ENCODE assay signal across 23 cellular contexts in the genomic region with DNA sequence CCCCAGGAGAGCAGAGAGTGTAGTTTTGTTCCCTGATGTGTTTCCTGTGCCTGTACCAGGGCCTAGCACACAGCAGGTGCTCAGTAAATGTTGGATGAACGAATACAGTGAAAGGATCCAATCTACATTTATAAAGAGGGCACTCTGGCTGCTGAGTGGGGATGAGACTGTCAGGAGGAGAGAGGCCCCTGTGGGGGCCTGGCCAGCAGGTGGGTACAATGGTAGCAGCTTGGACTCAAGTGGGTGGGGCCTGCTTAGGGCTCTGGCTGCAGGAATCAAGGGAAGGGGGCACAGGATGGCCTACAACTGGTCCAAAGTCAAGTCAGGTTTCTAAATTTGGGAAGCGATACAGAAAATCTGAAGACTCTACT.
DNase-seq lines count a peak whose midpoint lies in the region; ATAC-seq and TF ChIP-seq lines count a peak whose summit lies in the region.
"Had no signal": no experiment of that assay in that cellular context is flagged by ENCODE, and none has a peak within 500 bp of the region (broad histone marks: within the 10 kb centered on the region; RNA-seq: fewer than 3 reads in every experiment).

No MANE protein-coding gene starts in this region.

- peak overlapping the region in 1 of 3 donors; percentile 83 for H3K27ac Mint-ChIP-seq in IgD-negative memory B cell

- H3K36me3 ChIP-seq in iPS-20b (ENCODE audit: insufficient read depth, low read depth, low read length), result no peaks in the 10 kb centered on the region
- no peaks in the 10 kb centered on the region for H3K36me3 ChIP-seq in thyroid gland
- H3K36me3 ChIP-seq in ovary, result no peaks in the 10 kb centered on the region
- H3K36me3 ChIP-seq: right atrium auricular region had no signal

- TF ChIP-seq EP300 in ovary (IDR thresholded peaks at IDR 0.05), result no peak

- H3K27me3 Mint-ChIP-seq in IgD-negative memory B cell, result no peaks in the 10 kb centered on the region

- H3K4me1 Mint-ChIP-seq in IgD-negative memory B cell, result peaks cover 15 to 18% (median 17%) of the 10 kb centered on the region in 3 donors

- no peak for ATAC-seq in GM19452 (IDR thresholded peaks at IDR 0.05; ENCODE audit: unreplicated experiment)
- ATAC-seq in GM18909 (IDR thresholded peaks at IDR 0.05; ENCODE audit: poor library complexity, unreplicated experiment), result no peak
- ATAC-seq: body of pancreas had no signal

- peaks cover 27% of the 10 kb centered on the region for H3K4me1 ChIP-seq in iPS-20b (ENCODE audit: insufficient read depth, low read length)
- H3K4me1 ChIP-seq in thyroid gland, result peaks cover 19 to 35% of the 10 kb centered on the region in 2 donors
- peaks cover 6% of the 10 kb centered on the region for H3K4me1 ChIP-seq in ovary (ENCODE audit: insufficient read depth)

- peak overlapping the region in 3 of 4 donors; percentile 77 to 85 (median 78) for H3K4me3 Mint-ChIP-seq in IgD-negative memory B cell

- H3K9me3 Mint-ChIP-seq in IgD-negative memory B cell, result no peaks in the 10 kb centered on the region
- H3K9me3 Mint-ChIP-seq: T-helper 2 cell treated with Interferon-gamma antibody and Interleukin-4, amounts not matched to agents 5 μg/mL and 100 μg/mL, for 36 hours had no signal

- TF ChIP-seq POLR2A in thyroid gland (IDR thresholded peaks at IDR 0.05) (no peak), ovary (IDR thresholded peaks at IDR 0.05) (no peak)

- intact Hi-C loops in thyroid gland (cut with DNase I), result no loop called here
- intact Hi-C loops in ovary (cut with DNase I), result no loop called here

- no peaks in the 10 kb centered on the region for H3K36me3 Mint-ChIP-seq in IgD-negative memory B cell

- TF ChIP-seq CTCF in thyroid gland (IDR thresholded peaks at IDR 0.05) (no peak), ovary (IDR thresholded peaks at IDR 0.05) (no peak)

- H3K9me3 ChIP-seq in iPS-20b (ENCODE audit: insufficient read depth, low read depth, low read length), result no peaks in the 10 kb centered on the region
- H3K9me3 ChIP-seq in thyroid gland, result no peaks in the 10 kb centered on the region
- H3K9me3 ChIP-seq in ovary, result no peaks in the 10 kb centered on the region
- H3K9me3 ChIP-seq: body of pancreas, Caco-2, right atrium auricular region had no signal

- DNase-seq in activated effector memory CD4-positive, alpha-beta T cell treated with anti-CD3 and anti-CD28 coated beads, Interleukin-2, amount 50 U/mL, for 16 hours, result peak; percentile 46
- no peak for DNase-seq in activated effector memory CD4-positive, alpha-beta T cell treated with Interleukin-2 at 50 U/mL for 16 hours
- DNase-seq in thyroid gland (no peak), ovary (no peak)
- DNase-seq: activated CD4-positive, CD25-positive, alpha-beta regulatory T cell; activated naive CD4-positive, alpha-beta T cell treated with Interleukin-2 at 50 U/mL for 16 hours; Caco-2; EL; KG1; kidney glomerular epithelial cell; mesendoderm; NCI-H526 treated with DMSO at 0.1 percent for 48 hours; nucleus accumbens; PC-9; stimulated activated naive CD4-positive, alpha-beta T cell treated with Interleukin-2 at 50 U/mL for 16 hours had no signal

- H3K27me3 ChIP-seq in iPS-20b (ENCODE audit: insufficient read depth, low read length) (peaks cover 30% of the 10 kb centered on the region), thyroid gland (no peaks in the 10 kb centered on the region), ovary (no peaks in the 10 kb centered on the region)
- H3K27me3 ChIP-seq: body of pancreas, hepatocyte, right atrium auricular region had no signal

- 94 to 97% methylated on average over 2 of the region's 2 CpGs for WGBS in thyroid gland, 2 donors
- 89 to 91% (median 90%) methylated on average over 2 of the region's 2 CpGs for WGBS in ovary, 3 donors

- H3K9ac ChIP-seq in iPS-20b (ENCODE audit: low read depth, low read length), result peak overlapping the region; percentile 16; the same call in 1 of the 2 replicates

- H3K27ac ChIP-seq in iPS-20b (ENCODE audit: low read length) (no peak overlapping the region), thyroid gland (peak overlapping the region in 2 of 3 donors; percentile 31 to 61), ovary (no peak overlapping the region)
- H3K27ac ChIP-seq: body of pancreas, hepatocyte, PC-9, right atrium auricular region had no signal

- H3K4me3 ChIP-seq in iPS-20b (ENCODE audit: low read length) (peak overlapping the region; percentile 17; the same call in 1 of the 2 replicates), thyroid gland (replicated peaks in 1 of 3) (no peak overlapping the region), ovary (no peak overlapping the region)
- H3K4me3 ChIP-seq: body of pancreas, hepatocyte, PC-9, right atrium auricular region had no signal

Comparison
In these comparisons a context has a peak if more than half of its experiments do, and no peak if none do; other contexts are left out.
1. H3K27ac ChIP-seq: peak in thyroid gland (2 of 3); none in iPS-20b (single experiment) and ovary (0 of 2).